In the genomic region with DNA sequence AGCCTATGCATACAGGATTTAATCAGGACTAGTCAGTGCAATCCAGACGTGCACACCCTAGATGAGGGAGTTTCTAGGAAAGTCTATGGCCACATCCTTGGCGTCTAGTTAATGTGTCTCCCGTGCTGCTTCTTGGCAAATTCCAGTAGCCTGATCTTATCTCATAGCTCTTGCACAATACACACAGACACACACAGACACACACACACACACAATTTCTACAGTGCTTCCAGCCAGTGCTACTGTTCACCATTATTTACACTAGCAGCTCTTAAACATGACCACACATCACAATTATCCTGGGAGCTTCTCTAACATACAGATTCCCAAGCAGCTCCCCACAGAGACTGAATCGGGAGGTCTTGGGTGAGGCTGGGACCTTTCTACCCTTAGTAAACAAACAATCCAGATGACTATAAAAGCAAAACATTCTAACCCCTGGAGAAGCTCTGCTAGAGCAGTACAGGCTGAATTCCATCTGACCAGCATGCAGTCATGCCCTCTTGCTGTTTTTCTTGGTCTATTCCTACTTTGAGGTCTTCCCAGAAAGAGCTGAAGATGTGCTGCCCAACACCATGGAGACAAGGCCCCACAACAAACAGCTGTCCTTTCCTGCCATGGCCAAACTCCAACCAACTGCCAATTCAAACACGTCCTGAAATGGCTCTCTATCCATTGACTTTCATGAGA, we compare ENCODE assay signal across 1 cellular context.
TF ChIP-seq lines count a peak whose summit lies in the region.

No MANE protein-coding gene starts in this region.

TF ChIP-seq in HepG2, 621 proteins besides CTCF, POLR2A, EP300 and RAD21 (continued from another document and continues in another):
- TF ChIP-seq SPEN (CRISPR knock-in tag; IDR thresholded peaks at IDR 0.05; ENCODE audit: low read depth) (no peak), CREM (IDR thresholded peaks at IDR 0.05) (peak; percentile 70; the same call in 1 of the 2 replicates), CREM (CRISPR knock-in tag; IDR thresholded peaks at IDR 0.05) (no peak), ZSCAN29 (CRISPR knock-in tag; conservative IDR thresholded peaks at IDR 0.05) (no peak), BHLHE40 (IDR thresholded peaks at IDR 0.05; ENCODE audit: low read length) (no peak), ARNT2 (CRISPR knock-in tag; IDR thresholded peaks at IDR 0.05; ENCODE audit: low read depth) (peak; percentile 45; the same call in 1 of the 2 replicates), MLLT10 (CRISPR knock-in tag; IDR thresholded peaks at IDR 0.05) (no peak), BCL6 (CRISPR knock-in tag; IDR thresholded peaks at IDR 0.05) (peak; percentile 98), RCOR2 (CRISPR knock-in tag; IDR thresholded peaks at IDR 0.05) (peak; percentile 64; the same call in 1 of the 2 replicates), LCORL (IDR thresholded peaks at IDR 0.05) (no peak), LCORL (CRISPR knock-in tag; IDR thresholded peaks at IDR 0.05) (0 out of 2 replicates have a peak, but pooled peaks have one; percentile 53), RBAK (CRISPR knock-in tag; IDR thresholded peaks at IDR 0.05) (0 out of 2 replicates have a peak, but pooled peaks have one; percentile 17), SOX6 (IDR thresholded peaks at IDR 0.05) (no peak), SOX6 (CRISPR knock-in tag; IDR thresholded peaks at IDR 0.05) (peak; percentile 88), HDAC2 (CRISPR knock-in tag; IDR thresholded peaks at IDR 0.05) (peak; percentile 82), ZNF12 (CRISPR knock-in tag; IDR thresholded peaks at IDR 0.05) (peak; percentile 80; the same call in 1 of the 2 replicates), FOSL2 (CRISPR knock-in tag; IDR thresholded peaks at IDR 0.05) (peak; percentile 67), ZNF891 (CRISPR knock-in tag; IDR thresholded peaks at IDR 0.05) (no peak)
- TF ChIP-seq, protein P1, sequence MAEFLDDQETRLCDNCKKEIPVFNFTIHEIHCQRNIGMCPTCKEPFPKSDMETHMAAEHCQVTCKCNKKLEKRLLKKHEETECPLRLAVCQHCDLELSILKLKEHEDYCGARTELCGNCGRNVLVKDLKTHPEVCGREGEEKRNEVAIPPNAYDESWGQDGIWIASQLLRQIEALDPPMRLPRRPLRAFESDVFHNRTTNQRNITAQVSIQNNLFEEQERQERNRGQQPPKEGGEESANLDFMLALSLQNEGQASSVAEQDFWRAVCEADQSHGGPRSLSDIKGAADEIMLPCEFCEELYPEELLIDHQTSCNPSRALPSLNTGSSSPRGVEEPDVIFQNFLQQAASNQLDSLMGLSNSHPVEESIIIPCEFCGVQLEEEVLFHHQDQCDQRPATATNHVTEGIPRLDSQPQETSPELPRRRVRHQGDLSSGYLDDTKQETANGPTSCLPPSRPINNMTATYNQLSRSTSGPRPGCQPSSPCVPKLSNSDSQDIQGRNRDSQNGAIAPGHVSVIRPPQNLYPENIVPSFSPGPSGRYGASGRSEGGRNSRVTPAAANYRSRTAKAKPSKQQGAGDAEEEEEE (CRISPR knock-in tag; IDR thresholded peaks at IDR 0.05; ENCODE audit: borderline replicate concordance): no peak
- TF ChIP-seq, protein P2, sequence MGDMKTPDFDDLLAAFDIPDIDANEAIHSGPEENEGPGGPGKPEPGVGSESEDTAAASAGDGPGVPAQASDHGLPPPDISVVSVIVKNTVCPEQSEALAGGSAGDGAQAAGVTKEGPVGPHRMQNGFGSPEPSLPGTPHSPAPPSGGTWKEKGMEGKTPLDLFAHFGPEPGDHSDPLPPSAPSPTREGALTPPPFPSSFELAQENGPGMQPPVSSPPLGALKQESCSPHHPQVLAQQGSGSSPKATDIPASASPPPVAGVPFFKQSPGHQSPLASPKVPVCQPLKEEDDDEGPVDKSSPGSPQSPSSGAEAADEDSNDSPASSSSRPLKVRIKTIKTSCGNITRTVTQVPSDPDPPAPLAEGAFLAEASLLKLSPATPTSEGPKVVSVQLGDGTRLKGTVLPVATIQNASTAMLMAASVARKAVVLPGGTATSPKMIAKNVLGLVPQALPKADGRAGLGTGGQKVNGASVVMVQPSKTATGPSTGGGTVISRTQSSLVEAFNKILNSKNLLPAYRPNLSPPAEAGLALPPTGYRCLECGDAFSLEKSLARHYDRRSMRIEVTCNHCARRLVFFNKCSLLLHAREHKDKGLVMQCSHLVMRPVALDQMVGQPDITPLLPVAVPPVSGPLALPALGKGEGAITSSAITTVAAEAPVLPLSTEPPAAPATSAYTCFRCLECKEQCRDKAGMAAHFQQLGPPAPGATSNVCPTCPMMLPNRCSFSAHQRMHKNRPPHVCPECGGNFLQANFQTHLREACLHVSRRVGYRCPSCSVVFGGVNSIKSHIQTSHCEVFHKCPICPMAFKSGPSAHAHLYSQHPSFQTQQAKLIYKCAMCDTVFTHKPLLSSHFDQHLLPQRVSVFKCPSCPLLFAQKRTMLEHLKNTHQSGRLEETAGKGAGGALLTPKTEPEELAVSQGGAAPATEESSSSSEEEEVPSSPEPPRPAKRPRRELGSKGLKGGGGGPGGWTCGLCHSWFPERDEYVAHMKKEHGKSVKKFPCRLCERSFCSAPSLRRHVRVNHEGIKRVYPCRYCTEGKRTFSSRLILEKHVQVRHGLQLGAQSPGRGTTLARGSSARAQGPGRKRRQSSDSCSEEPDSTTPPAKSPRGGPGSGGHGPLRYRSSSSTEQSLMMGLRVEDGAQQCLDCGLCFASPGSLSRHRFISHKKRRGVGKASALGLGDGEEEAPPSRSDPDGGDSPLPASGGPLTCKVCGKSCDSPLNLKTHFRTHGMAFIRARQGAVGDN (CRISPR knock-in tag; IDR thresholded peaks at IDR 0.05): no peak
- TF ChIP-seq, protein P3, sequence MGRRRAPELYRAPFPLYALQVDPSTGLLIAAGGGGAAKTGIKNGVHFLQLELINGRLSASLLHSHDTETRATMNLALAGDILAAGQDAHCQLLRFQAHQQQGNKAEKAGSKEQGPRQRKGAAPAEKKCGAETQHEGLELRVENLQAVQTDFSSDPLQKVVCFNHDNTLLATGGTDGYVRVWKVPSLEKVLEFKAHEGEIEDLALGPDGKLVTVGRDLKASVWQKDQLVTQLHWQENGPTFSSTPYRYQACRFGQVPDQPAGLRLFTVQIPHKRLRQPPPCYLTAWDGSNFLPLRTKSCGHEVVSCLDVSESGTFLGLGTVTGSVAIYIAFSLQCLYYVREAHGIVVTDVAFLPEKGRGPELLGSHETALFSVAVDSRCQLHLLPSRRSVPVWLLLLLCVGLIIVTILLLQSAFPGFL (CRISPR knock-in tag; IDR thresholded peaks at IDR 0.05): no peak
- TF ChIP-seq, protein P4, sequence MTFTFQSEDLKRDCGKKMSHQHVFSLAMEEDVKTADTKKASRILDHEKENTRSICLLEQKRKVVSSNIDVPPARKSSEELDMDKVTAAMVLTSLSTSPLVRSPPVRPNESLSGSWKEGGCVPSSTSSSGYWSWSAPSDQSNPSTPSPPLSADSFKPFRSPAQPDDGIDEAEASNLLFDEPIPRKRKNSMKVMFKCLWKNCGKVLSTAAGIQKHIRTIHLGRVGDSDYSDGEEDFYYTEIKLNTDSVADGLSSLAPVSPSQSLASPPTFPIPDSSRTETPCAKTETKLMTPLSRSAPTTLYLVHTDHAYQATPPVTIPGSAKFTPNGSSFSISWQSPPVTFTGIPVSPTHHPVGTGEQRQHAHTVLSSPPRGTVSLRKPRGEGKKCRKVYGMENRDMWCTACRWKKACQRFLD (CRISPR knock-in tag; IDR thresholded peaks at IDR 0.05; ENCODE audit: borderline replicate concordance): no peak
- TF ChIP-seq, protein P5, sequence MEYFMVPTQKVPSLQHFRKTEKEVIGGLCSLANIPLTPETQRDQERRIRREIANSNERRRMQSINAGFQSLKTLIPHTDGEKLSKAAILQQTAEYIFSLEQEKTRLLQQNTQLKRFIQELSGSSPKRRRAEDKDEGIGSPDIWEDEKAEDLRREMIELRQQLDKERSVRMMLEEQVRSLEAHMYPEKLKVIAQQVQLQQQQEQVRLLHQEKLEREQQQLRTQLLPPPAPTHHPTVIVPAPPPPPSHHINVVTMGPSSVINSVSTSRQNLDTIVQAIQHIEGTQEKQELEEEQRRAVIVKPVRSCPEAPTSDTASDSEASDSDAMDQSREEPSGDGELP (IDR thresholded peaks at IDR 0.05; ENCODE audit: borderline replicate concordance, low read depth): peak; percentile 66
- TF ChIP-seq, protein P6, sequence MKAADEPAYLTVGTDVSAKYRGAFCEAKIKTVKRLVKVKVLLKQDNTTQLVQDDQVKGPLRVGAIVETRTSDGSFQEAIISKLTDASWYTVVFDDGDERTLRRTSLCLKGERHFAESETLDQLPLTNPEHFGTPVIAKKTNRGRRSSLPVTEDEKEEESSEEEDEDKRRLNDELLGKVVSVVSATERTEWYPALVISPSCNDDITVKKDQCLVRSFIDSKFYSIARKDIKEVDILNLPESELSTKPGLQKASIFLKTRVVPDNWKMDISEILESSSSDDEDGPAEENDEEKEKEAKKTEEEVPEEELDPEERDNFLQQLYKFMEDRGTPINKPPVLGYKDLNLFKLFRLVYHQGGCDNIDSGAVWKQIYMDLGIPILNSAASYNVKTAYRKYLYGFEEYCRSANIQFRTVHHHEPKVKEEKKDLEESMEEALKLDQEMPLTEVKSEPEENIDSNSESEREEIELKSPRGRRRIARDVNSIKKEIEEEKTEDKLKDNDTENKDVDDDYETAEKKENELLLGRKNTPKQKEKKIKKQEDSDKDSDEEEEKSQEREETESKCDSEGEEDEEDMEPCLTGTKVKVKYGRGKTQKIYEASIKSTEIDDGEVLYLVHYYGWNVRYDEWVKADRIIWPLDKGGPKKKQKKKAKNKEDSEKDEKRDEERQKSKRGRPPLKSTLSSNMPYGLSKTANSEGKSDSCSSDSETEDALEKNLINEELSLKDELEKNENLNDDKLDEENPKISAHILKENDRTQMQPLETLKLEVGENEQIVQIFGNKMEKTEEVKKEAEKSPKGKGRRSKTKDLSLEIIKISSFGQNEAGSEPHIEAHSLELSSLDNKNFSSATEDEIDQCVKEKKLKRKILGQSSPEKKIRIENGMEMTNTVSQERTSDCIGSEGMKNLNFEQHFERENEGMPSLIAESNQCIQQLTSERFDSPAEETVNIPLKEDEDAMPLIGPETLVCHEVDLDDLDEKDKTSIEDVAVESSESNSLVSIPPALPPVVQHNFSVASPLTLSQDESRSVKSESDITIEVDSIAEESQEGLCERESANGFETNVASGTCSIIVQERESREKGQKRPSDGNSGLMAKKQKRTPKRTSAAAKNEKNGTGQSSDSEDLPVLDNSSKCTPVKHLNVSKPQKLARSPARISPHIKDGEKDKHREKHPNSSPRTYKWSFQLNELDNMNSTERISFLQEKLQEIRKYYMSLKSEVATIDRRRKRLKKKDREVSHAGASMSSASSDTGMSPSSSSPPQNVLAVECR (CRISPR knock-in tag; IDR thresholded peaks at IDR 0.05; ENCODE audit: borderline replicate concordance): peak; percentile 30; the same call in 1 of the 2 replicates
- TF ChIP-seq, protein P7, sequence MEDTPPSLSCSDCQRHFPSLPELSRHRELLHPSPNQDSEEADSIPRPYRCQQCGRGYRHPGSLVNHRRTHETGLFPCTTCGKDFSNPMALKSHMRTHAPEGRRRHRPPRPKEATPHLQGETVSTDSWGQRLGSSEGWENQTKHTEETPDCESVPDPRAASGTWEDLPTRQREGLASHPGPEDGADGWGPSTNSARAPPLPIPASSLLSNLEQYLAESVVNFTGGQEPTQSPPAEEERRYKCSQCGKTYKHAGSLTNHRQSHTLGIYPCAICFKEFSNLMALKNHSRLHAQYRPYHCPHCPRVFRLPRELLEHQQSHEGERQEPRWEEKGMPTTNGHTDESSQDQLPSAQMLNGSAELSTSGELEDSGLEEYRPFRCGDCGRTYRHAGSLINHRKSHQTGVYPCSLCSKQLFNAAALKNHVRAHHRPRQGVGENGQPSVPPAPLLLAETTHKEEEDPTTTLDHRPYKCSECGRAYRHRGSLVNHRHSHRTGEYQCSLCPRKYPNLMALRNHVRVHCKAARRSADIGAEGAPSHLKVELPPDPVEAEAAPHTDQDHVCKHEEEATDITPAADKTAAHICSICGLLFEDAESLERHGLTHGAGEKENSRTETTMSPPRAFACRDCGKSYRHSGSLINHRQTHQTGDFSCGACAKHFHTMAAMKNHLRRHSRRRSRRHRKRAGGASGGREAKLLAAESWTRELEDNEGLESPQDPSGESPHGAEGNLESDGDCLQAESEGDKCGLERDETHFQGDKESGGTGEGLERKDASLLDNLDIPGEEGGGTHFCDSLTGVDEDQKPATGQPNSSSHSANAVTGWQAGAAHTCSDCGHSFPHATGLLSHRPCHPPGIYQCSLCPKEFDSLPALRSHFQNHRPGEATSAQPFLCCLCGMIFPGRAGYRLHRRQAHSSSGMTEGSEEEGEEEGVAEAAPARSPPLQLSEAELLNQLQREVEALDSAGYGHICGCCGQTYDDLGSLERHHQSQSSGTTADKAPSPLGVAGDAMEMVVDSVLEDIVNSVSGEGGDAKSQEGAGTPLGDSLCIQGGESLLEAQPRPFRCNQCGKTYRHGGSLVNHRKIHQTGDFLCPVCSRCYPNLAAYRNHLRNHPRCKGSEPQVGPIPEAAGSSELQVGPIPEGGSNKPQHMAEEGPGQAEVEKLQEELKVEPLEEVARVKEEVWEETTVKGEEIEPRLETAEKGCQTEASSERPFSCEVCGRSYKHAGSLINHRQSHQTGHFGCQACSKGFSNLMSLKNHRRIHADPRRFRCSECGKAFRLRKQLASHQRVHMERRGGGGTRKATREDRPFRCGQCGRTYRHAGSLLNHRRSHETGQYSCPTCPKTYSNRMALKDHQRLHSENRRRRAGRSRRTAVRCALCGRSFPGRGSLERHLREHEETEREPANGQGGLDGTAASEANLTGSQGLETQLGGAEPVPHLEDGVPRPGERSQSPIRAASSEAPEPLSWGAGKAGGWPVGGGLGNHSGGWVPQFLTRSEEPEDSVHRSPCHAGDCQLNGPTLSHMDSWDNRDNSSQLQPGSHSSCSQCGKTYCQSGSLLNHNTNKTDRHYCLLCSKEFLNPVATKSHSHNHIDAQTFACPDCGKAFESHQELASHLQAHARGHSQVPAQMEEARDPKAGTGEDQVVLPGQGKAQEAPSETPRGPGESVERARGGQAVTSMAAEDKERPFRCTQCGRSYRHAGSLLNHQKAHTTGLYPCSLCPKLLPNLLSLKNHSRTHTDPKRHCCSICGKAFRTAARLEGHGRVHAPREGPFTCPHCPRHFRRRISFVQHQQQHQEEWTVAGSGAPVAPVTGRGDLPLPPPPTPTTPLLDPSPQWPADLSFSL (CRISPR knock-in tag; IDR thresholded peaks at IDR 0.05): peak; percentile 99
- TF ChIP-seq, protein P8, sequence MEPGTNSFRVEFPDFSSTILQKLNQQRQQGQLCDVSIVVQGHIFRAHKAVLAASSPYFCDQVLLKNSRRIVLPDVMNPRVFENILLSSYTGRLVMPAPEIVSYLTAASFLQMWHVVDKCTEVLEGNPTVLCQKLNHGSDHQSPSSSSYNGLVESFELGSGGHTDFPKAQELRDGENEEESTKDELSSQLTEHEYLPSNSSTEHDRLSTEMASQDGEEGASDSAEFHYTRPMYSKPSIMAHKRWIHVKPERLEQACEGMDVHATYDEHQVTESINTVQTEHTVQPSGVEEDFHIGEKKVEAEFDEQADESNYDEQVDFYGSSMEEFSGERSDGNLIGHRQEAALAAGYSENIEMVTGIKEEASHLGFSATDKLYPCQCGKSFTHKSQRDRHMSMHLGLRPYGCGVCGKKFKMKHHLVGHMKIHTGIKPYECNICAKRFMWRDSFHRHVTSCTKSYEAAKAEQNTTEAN (CRISPR knock-in tag; conservative IDR thresholded peaks at IDR 0.05): peak; percentile 98
